Comparison of ENCODE assay signal across 8 cellular contexts in genomic region chr16:85335584-85336492, GRCh38.
DNase-seq lines count a peak whose midpoint lies in the region; TF ChIP-seq lines count a peak whose summit lies in the region.

No MANE protein-coding gene starts in this region.

- peak; percentile 13 for DNase-seq in DMS53 (lab: John Stamatoyannopoulos, UW)
- DNase-seq in DMS53 treated with DMSO at 0.1 percent for 48 hours (lab: John Stamatoyannopoulos, UW; ENCODE audit: unreplicated experiment) = no peak
- no peak for DNase-seq in NT2/D1 (ENCODE audit: low read depth, low spot score)
- no peak for DNase-seq in epithelial cell of proximal tubule (ENCODE audit: low read depth)
- peak; percentile 27 for DNase-seq in non-pigmented ciliary epithelial cell (ENCODE audit: low read depth)
- no peak for DNase-seq in 8988T
- no peak for DNase-seq in inferior parietal cortex (ENCODE audit: extremely low spot score)
- DNase-seq in activated CD8-positive, alpha-beta memory T cell treated with anti-CD3 and anti-CD28 coated beads for 24 hours = no peak

- H3K4me3 ChIP-seq in NT2/D1 (ENCODE audit: insufficient read length, low read depth) (peak overlapping the region; percentile 22), epithelial cell of proximal tubule (ENCODE audit: low read depth, low read length) (peak overlapping the region; percentile 39)

- no peaks in the 10 kb centered on the region for H3K36me3 ChIP-seq in NT2/D1 (ENCODE audit: insufficient read depth, insufficient read length, low read length)

- H3K9me3 ChIP-seq in NT2/D1 (ENCODE audit: insufficient read depth, low read length) = no peaks in the 10 kb centered on the region

- H3K27me3 ChIP-seq in NT2/D1 (ENCODE audit: insufficient read depth, insufficient read length) = peaks cover 39% of the 10 kb centered on the region

- TF ChIP-seq CTCF in epithelial cell of proximal tubule (conservative IDR thresholded peaks at IDR 0.05; ENCODE audit: low read depth, low read length) = no peak

- H3K4me1 ChIP-seq in NT2/D1 (ENCODE audit: insufficient read depth, insufficient read length) = peaks cover 37% of the 10 kb centered on the region

- peak overlapping the region; percentile 71 for H3K9ac ChIP-seq in NT2/D1 (ENCODE audit: insufficient read length, low read depth)

Comparison
In these comparisons a context has a peak if more than half of its experiments do, and no peak if none do; other contexts are left out.
1. DNase-seq: peak in DMS53 (single experiment) and non-pigmented ciliary epithelial cell (single experiment); none in DMS53 treated with DMSO at 0.1 percent for 48 hours (single experiment), NT2/D1 (single experiment), epithelial cell of proximal tubule (single experiment), 8988T (single experiment), inferior parietal cortex (single experiment) and activated CD8-positive, alpha-beta memory T cell treated with anti-CD3 and anti-CD28 coated beads for 24 hours (single experiment).